In genomic region chr22:38273135-38273761, GRCh38 we compare ENCODE assay signal across 8 cellular contexts. TPM values are rescaled to one million over a fixed set of nuclear protein-coding genes. Genes with fewer than 3 reads are reported as not detected.
DNase-seq lines count a peak whose midpoint lies in the region; ATAC-seq and TF ChIP-seq lines count a peak whose summit lies in the region.

No MANE protein-coding gene starts in this region.

- H3K4me3 ChIP-seq in AG10803 (ENCODE audit: low read length) (peak overlapping the region; percentile 60), HUES64 (ENCODE audit: low read length) (peak overlapping the region; percentile 71), brain microvascular endothelial cell (ENCODE audit: low read depth, low read length) (peak overlapping the region; percentile 86), lower leg skin (ENCODE audit: low read depth, poor library complexity, severe bottlenecking) (peak overlapping the region; percentile 31), testis (peak overlapping the region; percentile 95 to 98)

- no peak for ATAC-seq in HG02588 (IDR thresholded peaks at IDR 0.05; ENCODE audit: unreplicated experiment)

- no peaks in the 10 kb centered on the region for H3K27me3 ChIP-seq in HUES64 (ENCODE audit: insufficient read depth, low read length)
- H3K27me3 ChIP-seq in brain microvascular endothelial cell (replicated peaks): no peaks in the 10 kb centered on the region
- H3K27me3 ChIP-seq in testis: no peaks in the 10 kb centered on the region

- 21% methylated on average over 25 of the region's 25 CpGs for WGBS in HUES64
- 11 to 12% methylated on average over 21 to 23 of the region's 25 CpGs for WGBS in lower leg skin, 2 donors
- WGBS in testis, 2 donors: 6 to 8% methylated on average over 20 to 23 of the region's 25 CpGs

- peaks cover 7% of the 10 kb centered on the region; the same call in 1 of the 2 replicates for H3K36me3 ChIP-seq in HUES64 (ENCODE audit: insufficient read depth, low read length)
- no peaks in the 10 kb centered on the region for H3K36me3 ChIP-seq in brain microvascular endothelial cell (replicated peaks)
- H3K36me3 ChIP-seq in testis (ENCODE audit: low read depth, missing control alignments): no peaks in the 10 kb centered on the region

- DNase-seq in AG10803 (ENCODE audit: low read depth): no peak
- DNase-seq in brain microvascular endothelial cell: no peak
- no peak for DNase-seq in lower leg skin (ENCODE audit: low spot score in 2 of 2)
- no peak for DNase-seq in testis
- no peak for DNase-seq in NCI-H526 treated with DMSO at 0.1 percent for 48 hours (lab: John Stamatoyannopoulos, UW)
- DNase-seq in LoVo (ENCODE audit: low spot score): no peak

- TF ChIP-seq CTCF in AG10803 (conservative IDR thresholded peaks at IDR 0.05; ENCODE audit: low read length) (no peak), brain microvascular endothelial cell (IDR thresholded peaks at IDR 0.05; ENCODE audit: low read depth, low read length, missing control alignments) (no peak), lower leg skin (IDR thresholded peaks at IDR 0.05) (no peak), testis (IDR thresholded peaks at IDR 0.05) (no peak)

- intact Hi-C loops in lower leg skin (cut with DNase I; ENCODE audit: low total_unique reads): no loop called here
- intact Hi-C loops in testis (cut with DNase I; ENCODE audit: low total_unique reads): no loop called here

- TF ChIP-seq POLR2A in lower leg skin (IDR thresholded peaks at IDR 0.05): no peak
- no peak for TF ChIP-seq POLR2A in testis (IDR thresholded peaks at IDR 0.05)

- H3K4me1 ChIP-seq in HUES64 (ENCODE audit: insufficient read depth, low read length) (peaks cover 18% of the 10 kb centered on the region), testis (peaks cover 28% of the 10 kb centered on the region)

- H3K27ac ChIP-seq in HUES64 (ENCODE audit: low read depth, low read length) (peak overlapping the region; percentile 46), brain microvascular endothelial cell (peak overlapping the region; percentile 71), testis (peak overlapping the region; percentile 80 to 93)

- in situ Hi-C loops in brain microvascular endothelial cell (cut with HindIII; ENCODE audit: low pct_ligation_motif_present, low sequenced_read_pairs): no loop called here

- peak overlapping the region; percentile 76 for H3K9ac ChIP-seq in HUES64 (ENCODE audit: low read depth, low read length)

- H3K9me3 ChIP-seq in HUES64 (ENCODE audit: insufficient read depth, low read depth, low read length): no peaks in the 10 kb centered on the region
- H3K9me3 ChIP-seq in testis: no peaks in the 10 kb centered on the region

RNA-seq across cellular contexts. Expression of gene TMEM184B, which starts 0.4 kb away (rescaled TPM):
- 36.2 TPM for polyA plus RNA-seq in HUES64 (2013, experiment 1 of 2)
- polyA plus RNA-seq in HUES64 (2013, experiment 2 of 2): 41.7 TPM
- 10 to 100 TPM; 27.9 to 67.4 (median 40.7) TPM for total RNA-seq in lower leg skin
- 10 to 100 TPM; 35.4 to 66.5 TPM for total RNA-seq in testis
- polyA plus RNA-seq in testis (ENCODE audit: insufficient read depth, low read depth, low replicate concordance): 25.2 TPM

RNA-seq across cellular contexts. Expression of gene CSNK1E, which starts 44.0 kb away (rescaled TPM):
- polyA plus RNA-seq in HUES64 (2013, experiment 1 of 2): 92.5 TPM
- 101 TPM for polyA plus RNA-seq in HUES64 (2013, experiment 2 of 2)
- total RNA-seq in lower leg skin (100 to 1,000 TPM; 142 to 258 (median 163) TPM), testis (100 to 1,000 TPM; 133 to 134 TPM)
- 69.2 TPM for polyA plus RNA-seq in testis (ENCODE audit: insufficient read depth, low read depth, low replicate concordance)

Comparison
In these comparisons a context has a peak if more than half of its experiments do, and no peak if none do; other contexts are left out.
1. H3K4me3 ChIP-seq: peak in every context shown above with its lines; median percentile 96 in testis; 86 in brain microvascular endothelial cell; 71 in HUES64; 60 in AG10803; 31 in lower leg skin.